ENCODE assay signal across 8 cellular contexts in the genomic region with DNA sequence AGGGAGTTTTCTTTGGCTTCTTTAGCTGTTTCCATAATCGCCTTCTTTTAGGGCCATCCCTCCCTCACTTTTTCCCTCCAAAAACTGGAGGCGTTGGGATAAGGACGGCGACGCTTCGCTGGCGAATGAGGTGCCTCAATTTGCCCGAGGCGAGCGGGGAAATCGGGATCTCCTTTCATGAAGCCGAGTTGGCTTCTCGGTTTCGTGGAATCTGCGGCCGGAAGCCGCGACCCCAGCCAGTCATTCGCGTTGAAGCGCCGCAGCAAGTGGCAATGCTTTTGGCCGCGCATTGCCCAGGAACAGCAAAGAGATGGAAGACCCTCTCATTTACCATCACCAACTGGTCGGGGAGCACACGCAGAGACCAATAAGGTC. TPM values are rescaled to one million over a fixed set of nuclear protein-coding genes. Genes with fewer than 3 reads are reported as not detected.
DNase-seq lines count a peak whose midpoint lies in the region; ATAC-seq and TF ChIP-seq lines count a peak whose summit lies in the region.

No MANE protein-coding gene starts in this region.

- POLR2A ChIA-PET in AG04449 (lab: Yijun Ruan, JAX), result interaction anchor here (1.0 kb wide), 1 partner anchor 488 kb away, joined by 3 read pairs; no protein-coding TSS in a partner anchor

- no peaks in the 10 kb centered on the region for H3K79me2 ChIP-seq in GM23338 (replicated peaks; ENCODE audit: insufficient read depth)

- H3K27me3 ChIP-seq in GM23338 (ENCODE audit: insufficient read depth), result peaks cover 91% of the 10 kb centered on the region
- no peaks in the 10 kb centered on the region for H3K27me3 ChIP-seq in brain microvascular endothelial cell (replicated peaks)
- H3K27me3 ChIP-seq in muscle layer of duodenum (ENCODE audit: low read depth, low read length), result peaks cover 48% of the 10 kb centered on the region

- peak overlapping the region; percentile 89 for H3K4me2 ChIP-seq in GM23338

- peaks cover 80% of the 10 kb centered on the region for H3K27me3 Mint-ChIP-seq in GM23338 (ENCODE audit: insufficient read depth, low read depth, poor library complexity)

- CTCF ChIA-PET in AG04449 (lab: Yijun Ruan, JAX), result interaction anchor here (0.6 to 1.8 kb wide), 9 partner anchors 8 to 593 kb away, joined by 3 to 6 read pairs (median 3); a partner anchor contains a TSS

- ATAC-seq in GM23338 (no peak), HG02571 (IDR thresholded peaks at IDR 0.05; ENCODE audit: unreplicated experiment) (no peak)

- DNase-seq in AG04449 (ENCODE audit: low read depth, low spot score) (no peak), GM23338 (ENCODE audit: low spot score) (peak; percentile 69), brain microvascular endothelial cell (no peak), G401 (ENCODE audit: low spot score) (no peak), COLO829 (ENCODE audit: low spot score) (no peak)
- DNase-seq in activated naive CD4-positive, alpha-beta T cell treated with Interleukin-2 at 50 U/mL for 16 hours, result no peak

- no peaks in the 10 kb centered on the region for H3K9me2 ChIP-seq in GM23338 (ENCODE audit: insufficient read depth)

- no peaks in the 10 kb centered on the region for H3K36me3 ChIP-seq in GM23338 (ENCODE audit: insufficient read depth)
- H3K36me3 ChIP-seq in brain microvascular endothelial cell (replicated peaks), result no peaks in the 10 kb centered on the region
- H3K36me3 ChIP-seq in muscle layer of duodenum (ENCODE audit: control insufficient read depth in 1 of 2, insufficient read depth in 2 of 2, low read length in 2 of 2), result no peaks in the 10 kb centered on the region

- H3K4me3 Mint-ChIP-seq in GM23338, result peak overlapping the region; percentile 76

- peak overlapping the region; percentile 95 for H2AFZ ChIP-seq in GM23338

- H3K4me1 ChIP-seq in GM23338 (ENCODE audit: insufficient read depth) (peaks cover 45% of the 10 kb centered on the region), muscle layer of duodenum (ENCODE audit: control insufficient read depth in 1 of 2, insufficient read depth in 2 of 2, low read length in 2 of 2) (peaks cover 5 to 21% of the 10 kb centered on the region in 2 donors)

- in situ Hi-C loops in brain microvascular endothelial cell (cut with HindIII; ENCODE audit: low pct_ligation_motif_present, low sequenced_read_pairs) (no loop called here), G401 (cut with HindIII; ENCODE audit: low sequenced_read_pairs) (loop anchor here (10.0 kb wide), 1 partner anchor 367 kb away; no protein-coding TSS in a partner anchor)

- H3K36me3 Mint-ChIP-seq in GM23338 (ENCODE audit: low read depth), result no peaks in the 10 kb centered on the region; the same call in 2 of the 3 replicates

- H3F3A ChIP-seq in GM23338 (replicated peaks; ENCODE audit: low read depth), result peaks cover 26% of the 10 kb centered on the region

- H3K4me3 ChIP-seq in AG04449 (ENCODE audit: low read depth, low read length), result peak overlapping the region; percentile 65
- peak overlapping the region; percentile 72 for H3K4me3 ChIP-seq in GM23338
- peak overlapping the region; percentile 78 for H3K4me3 ChIP-seq in brain microvascular endothelial cell (ENCODE audit: low read depth, low read length)
- H3K4me3 ChIP-seq in muscle layer of duodenum (ENCODE audit: low read depth in 1 of 2, low read length in 2 of 2), result peak overlapping the region; percentile 73 to 82

- no peak overlapping the region for H3K27ac Mint-ChIP-seq in GM23338

- TF ChIP-seq CTCF in AG04449 (IDR thresholded peaks at IDR 0.05; ENCODE audit: insufficient read depth, low read length, missing control alignments) (no peak), GM23338 (conservative IDR thresholded peaks at IDR 0.05; ENCODE audit: low read depth in 2 of 2) (no peak), brain microvascular endothelial cell (IDR thresholded peaks at IDR 0.05; ENCODE audit: low read depth, low read length, missing control alignments) (no peak)

- H3K9me3 Mint-ChIP-seq in GM23338, result no peaks in the 10 kb centered on the region

- 0 out of 2 replicates have a peak, but pooled peaks cover 3% of the 10 kb centered on the region for H4K20me1 ChIP-seq in GM23338 (replicated peaks; ENCODE audit: insufficient read depth)

- peaks cover 50% of the 10 kb centered on the region for H3K4me1 Mint-ChIP-seq in GM23338

- no peaks in the 10 kb centered on the region for H3K9me3 ChIP-seq in muscle layer of duodenum (ENCODE audit: control insufficient read depth in 1 of 2, low read length in 2 of 2)

- H3K27ac ChIP-seq in GM23338 (ENCODE audit: low read depth) (no peak overlapping the region), brain microvascular endothelial cell (peak overlapping the region; percentile 61), muscle layer of duodenum (ENCODE audit: low read length) (no peak overlapping the region)

TF ChIP-seq in GM23338, 12 proteins besides CTCF, POLR2A, EP300 and RAD21:
- no peak for TF ChIP-seq ZNF331 (CRISPR knock-in tag; IDR thresholded peaks at IDR 0.05; ENCODE audit: low read depth)
- no peak for TF ChIP-seq ZNF114 (CRISPR knock-in tag; IDR thresholded peaks at IDR 0.05)
- TF ChIP-seq, protein P1, sequence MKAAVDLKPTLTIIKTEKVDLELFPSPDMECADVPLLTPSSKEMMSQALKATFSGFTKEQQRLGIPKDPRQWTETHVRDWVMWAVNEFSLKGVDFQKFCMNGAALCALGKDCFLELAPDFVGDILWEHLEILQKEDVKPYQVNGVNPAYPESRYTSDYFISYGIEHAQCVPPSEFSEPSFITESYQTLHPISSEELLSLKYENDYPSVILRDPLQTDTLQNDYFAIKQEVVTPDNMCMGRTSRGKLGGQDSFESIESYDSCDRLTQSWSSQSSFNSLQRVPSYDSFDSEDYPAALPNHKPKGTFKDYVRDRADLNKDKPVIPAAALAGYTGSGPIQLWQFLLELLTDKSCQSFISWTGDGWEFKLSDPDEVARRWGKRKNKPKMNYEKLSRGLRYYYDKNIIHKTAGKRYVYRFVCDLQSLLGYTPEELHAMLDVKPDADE (IDR thresholded peaks at IDR 0.05), result no peak
- TF ChIP-seq JUNB (IDR thresholded peaks at IDR 0.05; ENCODE audit: unreplicated experiment), result no peak
- peak; percentile 21 for TF ChIP-seq EZH2 (IDR thresholded peaks at IDR 0.05; ENCODE audit: low read depth, unreplicated experiment)
- peak; percentile 61 for TF ChIP-seq EZH2phosphoT487 (IDR thresholded peaks at IDR 0.05; ENCODE audit: unreplicated experiment)

RNA-seq across cellular contexts. Expression of a gene that starts 8.3 kb away (rescaled TPM):
- total RNA-seq in GM23338 (2014; rRNA removed; shearing (Covaris generic)), result 0.35 and 0.78 TPM in 2 replicates
- 0.66 and 0.71 TPM in 2 replicates for polyA plus RNA-seq in GM23338 (2016; fragmentation: Nextera tagmentation; extraction: Ambion mirVana)
- total RNA-seq in G401 (2014; rRNA removed; shearing (Covaris generic)), result 0.31 and 0.58 TPM in 2 replicates
